ENCODE assay signal across 17 cellular contexts in genomic region chr2:172924070-172924469, GRCh38.
DNase-seq lines count a peak whose midpoint lies in the region; ATAC-seq lines count a peak whose summit lies in the region.
"Had no signal": no experiment of that assay in that cellular context is flagged by ENCODE, and none has a peak within 500 bp of the region (broad histone marks: within the 10 kb centered on the region; RNA-seq: fewer than 3 reads in every experiment).

No MANE protein-coding gene starts in this region.

- no peak for DNase-seq in stimulated activated naive CD8-positive, alpha-beta T cell treated with anti-CD3 and anti-CD28 coated beads, Interleukin-15, Interleukin-2, amounts not matched to agents 100 U/mL and 50 U/mL, for 24 hours
- no peak for DNase-seq in stimulated activated naive CD8-positive, alpha-beta T cell treated with anti-CD3 and anti-CD28 coated beads, Interleukin-15, amount 100 ng/mL, for 72 hours
- peak; percentile 11 for DNase-seq in midbrain (lab: John Stamatoyannopoulos, UW)
- peak in 2 of 49 donors; percentile 9 to 11 for DNase-seq in substantia nigra (lab: John Stamatoyannopoulos, UW)
- DNase-seq in hepatic stellate cell (ENCODE audit: low spot score): no peak
- no peak for DNase-seq in NCI-H1436 treated with DMSO at 0.1 percent for 48 hours (lab: John Stamatoyannopoulos, UW)
- DNase-seq: Caco-2; CD4-positive, CD25-positive, alpha-beta regulatory T cell; CD8-positive, alpha-beta T cell; DMS153; DND-41; GOT3; HFFc6 had no signal

- peaks cover 8% of the 10 kb centered on the region for H3K27me3 Mint-ChIP-seq in stimulated activated naive CD8-positive, alpha-beta T cell treated with anti-CD3 and anti-CD28 coated beads, Interleukin-15, amount 100 ng/mL, for 72 hours

- H3K27ac Mint-ChIP-seq in stimulated activated naive CD8-positive, alpha-beta T cell treated with anti-CD3 and anti-CD28 coated beads, Interleukin-15, amount 100 ng/mL, for 72 hours: no peak overlapping the region
- H3K27ac Mint-ChIP-seq: B cell; CD4-positive, CD25-positive, alpha-beta regulatory T cell; CD8-positive, alpha-beta T cell; HFFc6 had no signal

- H3K4me3 Mint-ChIP-seq in stimulated activated naive CD8-positive, alpha-beta T cell treated with anti-CD3 and anti-CD28 coated beads, Interleukin-15, amount 100 ng/mL, for 72 hours: no peak overlapping the region
- H3K4me3 Mint-ChIP-seq: B cell; CD4-positive, CD25-positive, alpha-beta regulatory T cell; CD8-positive, alpha-beta T cell; HFFc6 had no signal

- peaks cover 6% of the 10 kb centered on the region for H3K4me1 Mint-ChIP-seq in stimulated activated naive CD8-positive, alpha-beta T cell treated with anti-CD3 and anti-CD28 coated beads, Interleukin-15, amount 100 ng/mL, for 72 hours
- H3K4me1 Mint-ChIP-seq: CD4-positive, CD25-positive, alpha-beta regulatory T cell had no signal

- peak; percentile 23 for ATAC-seq in stimulated activated naive CD8-positive, alpha-beta T cell treated with anti-CD3 and anti-CD28 coated beads, Interleukin-15, Interleukin-2, amounts not matched to agents 100 U/mL and 50 U/mL, for 24 hours
- no peak for ATAC-seq in stimulated activated naive CD8-positive, alpha-beta T cell treated with anti-CD3 and anti-CD28 coated beads, Interleukin-15, amount 100 ng/mL, for 72 hours
- ATAC-seq: CD8-positive, alpha-beta T cell had no signal

- no peaks in the 10 kb centered on the region for H3K9me3 Mint-ChIP-seq in stimulated activated naive CD8-positive, alpha-beta T cell treated with anti-CD3 and anti-CD28 coated beads, Interleukin-15, amount 100 ng/mL, for 72 hours
- H3K9me3 Mint-ChIP-seq: CD4-positive, CD25-positive, alpha-beta regulatory T cell; CD8-positive, alpha-beta T cell; HFFc6 had no signal

- peak overlapping the region; percentile 30 for H3K27ac ChIP-seq in substantia nigra (ENCODE audit: low read depth, low read length, poor library complexity, severe bottlenecking)
- H3K27ac ChIP-seq: 22Rv1, BLaER1, C4-2B had no signal
